ENCODE assay signal across 8 cellular contexts in the genomic region with DNA sequence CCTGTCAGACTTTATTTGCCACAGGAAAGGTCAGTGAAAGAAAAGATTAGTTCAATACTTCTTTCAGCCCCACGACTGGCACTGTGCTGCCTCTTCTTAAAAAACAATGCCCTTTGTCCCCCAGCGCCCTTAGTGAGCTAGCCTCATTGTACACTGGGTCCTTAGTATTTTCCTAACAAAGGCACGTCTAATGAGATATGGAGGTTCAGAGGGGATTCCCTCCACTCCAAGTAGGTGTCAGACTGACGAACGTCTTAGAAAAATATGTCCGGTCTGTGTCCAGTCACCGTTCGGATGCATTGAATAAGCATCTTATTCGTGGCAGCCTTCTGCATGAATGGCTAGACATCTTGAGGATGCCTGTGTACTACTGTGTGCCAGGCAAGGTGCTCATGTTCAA. TPM values are rescaled to one million over a fixed set of nuclear protein-coding genes. Genes with fewer than 3 reads are reported as not detected.
A peak's percentile ranks its signal among the peaks of the same experiment; 100 is the strongest.
DNase-seq lines count a peak whose midpoint lies in the region; ATAC-seq and TF ChIP-seq lines count a peak whose summit lies in the region.

No MANE protein-coding gene starts in this region.

- no peak for ATAC-seq in naive thymus-derived CD4-positive, alpha-beta T cell
- ATAC-seq in HG03175 (IDR thresholded peaks at IDR 0.05; ENCODE audit: unreplicated experiment) (no peak), aorta (ENCODE audit: low FRiP score) (no peak)

- no peaks in the 10 kb centered on the region for H3K9me3 Mint-ChIP-seq in naive thymus-derived CD4-positive, alpha-beta T cell

- POLR2A ChIA-PET in naive thymus-derived CD4-positive, alpha-beta T cell (lab: Charles Lee), result interaction anchor here (1.1 to 1.9 kb wide), 2 partner anchors 36 to 46 kb away, joined by 3 to 6 read pairs; a partner anchor contains a TSS

- TF ChIP-seq CTCF in MM.1S (IDR thresholded peaks at IDR 0.05; ENCODE audit: low read length), result no peak
- TF ChIP-seq CTCF in choroid plexus epithelial cell (conservative IDR thresholded peaks at IDR 0.05; ENCODE audit: low read depth, low read length), result no peak
- no peak for TF ChIP-seq CTCF in GM10266 (IDR thresholded peaks at IDR 0.05; ENCODE audit: control insufficient read depth, insufficient read depth, low read depth, missing control alignments)

- DNase-seq in MM.1S (no peak), choroid plexus epithelial cell (ENCODE audit: low read depth) (no peak), aorta (no peak), GM10266 (ENCODE audit: extremely low spot score) (no peak), NCI-H1092 (lab: John Stamatoyannopoulos, UW) (no peak)
- DNase-seq in naive thymus-derived CD4-positive, alpha-beta T cell, result no peak

- peaks cover 24% of the 10 kb centered on the region for H3F3A ChIP-seq in MM.1S (ENCODE audit: insufficient read depth, low read length)

- H3K79me2 ChIP-seq in MM.1S (ENCODE audit: low read length), result peaks cover 25% of the 10 kb centered on the region; the same call in 1 of the 2 replicates

- H3K4me3 Mint-ChIP-seq in naive thymus-derived CD4-positive, alpha-beta T cell, result peak overlapping the region; percentile 81 to 93 (median 88)

- intact Hi-C loops in naive thymus-derived CD4-positive, alpha-beta T cell (cut with micrococcal nuclease), result loop anchor here in 1 of 2 donors (5.0 kb wide), 1 partner anchor 933 kb away; a partner anchor contains a TSS
- intact Hi-C loops in aorta (cut with DNase I), result no loop called here

- peaks cover 0 to 17% (median 0%) of the 10 kb centered on the region in 5 donors for H3K36me3 Mint-ChIP-seq in naive thymus-derived CD4-positive, alpha-beta T cell

- H3K4me2 ChIP-seq in BLaER1 treated with 17β-estradiol and CSF1 and Interleukin-3, amounts not matched to agents 10 nM and 100 nM, result peak overlapping the region; percentile 86 to 99 (median 96)
- peak overlapping the region; percentile 84 for H3K4me2 ChIP-seq in MM.1S (ENCODE audit: low read depth, low read length)

- H3K36me3 ChIP-seq in BLaER1 treated with 17β-estradiol and CSF1 and Interleukin-3, amounts not matched to agents 10 nM and 100 nM, result no peaks in the 10 kb centered on the region; a peak in 2 of 22 replicates
- H3K36me3 ChIP-seq in MM.1S (replicated peaks; ENCODE audit: insufficient read depth, low read length) (no peaks in the 10 kb centered on the region), aorta (ENCODE audit: control insufficient read depth in 1 of 2, insufficient read depth in 2 of 2, low read length in 1 of 2) (no peaks in the 10 kb centered on the region)
- H3K36me3 ChIP-seq in naive thymus-derived CD4-positive, alpha-beta T cell (ENCODE audit: control insufficient read depth in 2 of 3, insufficient read depth in 3 of 3, low read length in 3 of 3), result peaks cover 0 to 3% (median 0%) of the 10 kb centered on the region in 3 experiments

- peak overlapping the region; percentile 63 to 87 (median 76) for H3K4me3 ChIP-seq in BLaER1 treated with 17β-estradiol and CSF1 and Interleukin-3, amounts not matched to agents 10 nM and 100 nM
- H3K4me3 ChIP-seq in MM.1S (ENCODE audit: low read length) (peak overlapping the region; percentile 94), choroid plexus epithelial cell (ENCODE audit: low read depth, low read length) (peak overlapping the region; percentile 79), aorta (ENCODE audit: low read length in 2 of 2) (peak overlapping the region in 1 of 2 donors; percentile 7)
- peak overlapping the region; percentile 61 for H3K4me3 ChIP-seq in naive thymus-derived CD4-positive, alpha-beta T cell (ENCODE audit: low read length)

- H2AFZ ChIP-seq in MM.1S (ENCODE audit: low read length), result peak overlapping the region; percentile 92

- H3K27me3 Mint-ChIP-seq in naive thymus-derived CD4-positive, alpha-beta T cell, result no peaks in the 10 kb centered on the region

- no peaks in the 10 kb centered on the region for H3K9me2 ChIP-seq in MM.1S (replicated peaks; ENCODE audit: insufficient read depth, low read length)

- H3K27ac Mint-ChIP-seq in naive thymus-derived CD4-positive, alpha-beta T cell, result peak overlapping the region in 6 of 9 donors; percentile 25 to 90 (median 70)

- 44 to 47% methylated on average over 9 of the region's 9 CpGs for WGBS in aorta, 2 donors

- no peak overlapping the region for H3K27ac ChIP-seq in BLaER1 treated with 17β-estradiol and CSF1 and Interleukin-3, amounts not matched to agents 10 nM and 100 nM
- H3K27ac ChIP-seq in MM.1S (ENCODE audit: low read length) (no peak overlapping the region), aorta (ENCODE audit: low read depth in 1 of 2, low read length in 2 of 2) (no peak overlapping the region)
- no peak overlapping the region for H3K27ac ChIP-seq in naive thymus-derived CD4-positive, alpha-beta T cell (ENCODE audit: low read depth, low read length)

- CTCF ChIA-PET in naive thymus-derived CD4-positive, alpha-beta T cell (lab: Charles Lee), result no interaction called here

- peaks cover 19 to 35% (median 22%) of the 10 kb centered on the region in 10 experiments for H3K4me1 ChIP-seq in BLaER1 treated with 17β-estradiol and CSF1 and Interleukin-3, amounts not matched to agents 10 nM and 100 nM
- H3K4me1 ChIP-seq in MM.1S (ENCODE audit: low read length) (peaks cover 29% of the 10 kb centered on the region), aorta (ENCODE audit: control insufficient read depth in 1 of 2, insufficient read depth in 2 of 2, low read length in 2 of 2) (no peaks in the 10 kb centered on the region)
- peaks cover 9 to 11% of the 10 kb centered on the region in 2 donors for H3K4me1 ChIP-seq in naive thymus-derived CD4-positive, alpha-beta T cell (ENCODE audit: control insufficient read depth in 2 of 2, insufficient read depth in 2 of 2, low read length in 2 of 2)

- H3K4me1 Mint-ChIP-seq in naive thymus-derived CD4-positive, alpha-beta T cell, result peaks cover 11 to 43% (median 32%) of the 10 kb centered on the region in 7 donors

- no peaks in the 10 kb centered on the region for H3K9me3 ChIP-seq in BLaER1 treated with 17β-estradiol and CSF1 and Interleukin-3, amounts not matched to agents 10 nM and 100 nM (replicated peaks in 1 of 11)
- H3K9me3 ChIP-seq in MM.1S (replicated peaks; ENCODE audit: insufficient read depth, low read length) (no peaks in the 10 kb centered on the region), aorta (ENCODE audit: control insufficient read depth, low read length) (no peaks in the 10 kb centered on the region)
- no peaks in the 10 kb centered on the region for H3K9me3 ChIP-seq in naive thymus-derived CD4-positive, alpha-beta T cell (ENCODE audit: control insufficient read depth in 2 of 3, low read length in 3 of 3)

- no peaks in the 10 kb centered on the region; a peak in 1 of 22 replicates for H4K20me1 ChIP-seq in BLaER1 treated with 17β-estradiol and CSF1 and Interleukin-3, amounts not matched to agents 10 nM and 100 nM
- H4K20me1 ChIP-seq in MM.1S (ENCODE audit: insufficient read depth, low read length), result no peaks in the 10 kb centered on the region

- H3K9ac ChIP-seq in BLaER1 treated with 17β-estradiol and CSF1 and Interleukin-3, amounts not matched to agents 10 nM and 100 nM, result peak overlapping the region in 9 of 11 experiments; percentile 83 to 88 (median 86); a peak in 13 of 22 replicates
- H3K9ac ChIP-seq in MM.1S (ENCODE audit: low read length), result peak overlapping the region; percentile 86; the same call in 1 of the 2 replicates

- no peaks in the 10 kb centered on the region for H3K27me3 ChIP-seq in BLaER1 treated with 17β-estradiol and CSF1 and Interleukin-3, amounts not matched to agents 10 nM and 100 nM
- H3K27me3 ChIP-seq in MM.1S (replicated peaks; ENCODE audit: insufficient read depth, low read length) (no peaks in the 10 kb centered on the region), aorta (ENCODE audit: control insufficient read depth in 1 of 2, insufficient read depth in 2 of 2, low read length in 1 of 2) (no peaks in the 10 kb centered on the region)
- H3K27me3 ChIP-seq in naive thymus-derived CD4-positive, alpha-beta T cell (ENCODE audit: control insufficient read depth in 2 of 2, insufficient read depth in 2 of 2, low read length in 2 of 2), result no peaks in the 10 kb centered on the region

RNA-seq across cellular contexts. Expression of a gene that starts 1.1 kb away (rescaled TPM):
- 10 to 100 TPM; 11.7 to 15.3 (median 13.5) TPM for total RNA-seq in naive thymus-derived CD4-positive, alpha-beta T cell
- polyA plus RNA-seq in naive thymus-derived CD4-positive, alpha-beta T cell, result 10 to 100 TPM; 14.2 to 19.4 TPM
- total RNA-seq in aorta, result 10 to 100 TPM; 13.5 to 21.9 TPM
- polyA plus RNA-seq in aorta, result 10 to 100 TPM; 11.7 to 13.6 TPM

RNA-seq across cellular contexts. Expression of a gene that starts 36.2 kb away (rescaled TPM):
- 10 to 100 TPM; 74.1 to 96.3 (median 87.5) TPM for total RNA-seq in naive thymus-derived CD4-positive, alpha-beta T cell
- 10 to 100 TPM; 52.2 to 75.6 TPM for polyA plus RNA-seq in naive thymus-derived CD4-positive, alpha-beta T cell
- total RNA-seq in aorta, result 10 to 100 TPM; 67.3 to 77.3 TPM
- 10 to 100 TPM; 61.8 to 65.0 TPM for polyA plus RNA-seq in aorta
